8 cellular contexts compared by ENCODE assay signal in genomic region chr2:86194751-86195054, GRCh38. TPM values are rescaled to one million over a fixed set of nuclear protein-coding genes. Genes with fewer than 3 reads are reported as not detected.
DNase-seq lines count a peak whose midpoint lies in the region; ATAC-seq and TF ChIP-seq lines count a peak whose summit lies in the region.

No MANE protein-coding gene starts in this region.

- no peaks in the 10 kb centered on the region for H3K27me3 Mint-ChIP-seq in CD8-positive, alpha-beta T cell (ENCODE audit: low read depth)

- H3K9me3 ChIP-seq in CD8-positive, alpha-beta T cell (ENCODE audit: low read length) = no peaks in the 10 kb centered on the region
- H3K9me3 ChIP-seq in colonic mucosa (no peaks in the 10 kb centered on the region), aorta (ENCODE audit: control insufficient read depth, low read length) (no peaks in the 10 kb centered on the region)

- no peaks in the 10 kb centered on the region for H3K27me3 ChIP-seq in CD8-positive, alpha-beta T cell (ENCODE audit: insufficient read depth, low read length)
- H3K27me3 ChIP-seq in colonic mucosa (no peaks in the 10 kb centered on the region), aorta (ENCODE audit: control insufficient read depth in 1 of 2, insufficient read depth in 2 of 2, low read length in 1 of 2) (no peaks in the 10 kb centered on the region)

- intact Hi-C loops in CD8-positive, alpha-beta T cell (cut with DNase I, micrococcal nuclease) = loop anchor here (1.0 to 10.0 kb wide), 11 partner anchors 9 to 840 kb away; partner anchors contain the start of genes SH2D6 (in 2 of the 2), CAPG (in 1 of the 2), ELMOD3 (in 1 of the 2) and KDM3A (in 1 of the 2)
- intact Hi-C loops in colonic mucosa (cut with DNase I) = no loop called here
- intact Hi-C loops in aorta (cut with DNase I) = loop anchor here in 1 of 2 donors (5.0 kb wide), 2 partner anchors 248 to 577 kb away; partner anchors contain the start of genes KDM3A and USP39

- peak overlapping the region; percentile 98 for H3K4me3 ChIP-seq in CD8-positive, alpha-beta T cell (ENCODE audit: low read depth, low read length)
- H3K4me3 ChIP-seq in colonic mucosa (peak overlapping the region; percentile 96), aorta (ENCODE audit: low read length in 2 of 2) (peak overlapping the region; percentile 53 to 68)

- WGBS in aorta, 2 donors = 0% methylated on average over 17 of the region's 17 CpGs

- H3K36me3 Mint-ChIP-seq in CD8-positive, alpha-beta T cell = peaks cover 38% of the 10 kb centered on the region

- CTCF ChIA-PET in CD8-positive, alpha-beta T cell (lab: Charles Lee) = interaction anchor here (0.7 kb wide), 1 partner anchor 26 kb away, joined by 4 read pairs; no protein-coding TSS in a partner anchor

- no peak for ATAC-seq in CD8-positive, alpha-beta T cell
- no peak for ATAC-seq in aorta (ENCODE audit: low FRiP score)
- ATAC-seq in GM19395 (IDR thresholded peaks at IDR 0.05; ENCODE audit: unreplicated experiment) = no peak

- peaks cover 64% of the 10 kb centered on the region for H3K4me1 Mint-ChIP-seq in CD8-positive, alpha-beta T cell (ENCODE audit: low read depth)

- H3K4me1 ChIP-seq in CD8-positive, alpha-beta T cell (ENCODE audit: insufficient read depth, low read length) = peaks cover 37% of the 10 kb centered on the region
- H3K4me1 ChIP-seq in colonic mucosa = peaks cover 16% of the 10 kb centered on the region
- peaks cover 0 to 3% of the 10 kb centered on the region in 2 donors for H3K4me1 ChIP-seq in aorta (ENCODE audit: control insufficient read depth in 1 of 2, insufficient read depth in 2 of 2, low read length in 2 of 2)

- DNase-seq in CD8-positive, alpha-beta T cell = no peak
- DNase-seq in Kasumi-1 (lab: John Stamatoyannopoulos, UW) (peak; percentile 94 to 95), colonic mucosa (peak; percentile 97), middle frontal gyrus (ENCODE audit: extremely low spot score, low spot score) (peak; percentile 89), aorta (peak; percentile 98), UCSD-AML1 (lab: John Stamatoyannopoulos, UW; ENCODE audit: unreplicated experiment) (no peak), DMS53 (lab: John Stamatoyannopoulos, UW) (no peak)

- no peaks in the 10 kb centered on the region for H3K36me3 ChIP-seq in CD8-positive, alpha-beta T cell (ENCODE audit: insufficient read depth, low read length)
- H3K36me3 ChIP-seq in colonic mucosa = no peaks in the 10 kb centered on the region
- H3K36me3 ChIP-seq in aorta (ENCODE audit: control insufficient read depth in 1 of 2, insufficient read depth in 2 of 2, low read length in 1 of 2) = no peaks in the 10 kb centered on the region

- TF ChIP-seq CTCF in CD8-positive, alpha-beta T cell (IDR thresholded peaks at IDR 0.05) = no peak
- TF ChIP-seq CTCF in colonic mucosa (IDR thresholded peaks at IDR 0.05) = no peak

- no peaks in the 10 kb centered on the region for H3K9me3 Mint-ChIP-seq in CD8-positive, alpha-beta T cell

- POLR2A ChIA-PET in CD8-positive, alpha-beta T cell (lab: Charles Lee) = interaction anchor here (0.6 to 3.2 kb wide), 9 partner anchors 9 to 671 kb away, joined by 3 to 25 read pairs (median 4); partner anchors contain the start of genes KDM3A, MAT2A and PTCD3

- H3K27ac Mint-ChIP-seq in CD8-positive, alpha-beta T cell = peak overlapping the region; percentile 90

- peak overlapping the region; percentile 91 for H3K27ac ChIP-seq in CD8-positive, alpha-beta T cell (ENCODE audit: low read depth, low read length)
- peak overlapping the region; percentile 100 for H3K27ac ChIP-seq in colonic mucosa
- H3K27ac ChIP-seq in aorta (ENCODE audit: low read depth in 1 of 2, low read length in 2 of 2) = peak overlapping the region in 1 of 2 donors; percentile 59

- peak overlapping the region; percentile 46 to 93 for H3K9ac ChIP-seq in colonic mucosa (ENCODE audit: low read depth in 2 of 2, low read length in 2 of 2)

- peak overlapping the region; percentile 89 for H3K4me3 Mint-ChIP-seq in CD8-positive, alpha-beta T cell

RNA-seq across cellular contexts. Expression of gene IMMT, which starts 0.6 kb away (rescaled TPM):
- total RNA-seq in CD8-positive, alpha-beta T cell = 10 to 100 TPM; 34.3 to 35.8 TPM
- 100 to 1,000 TPM; 125 to 127 TPM for total RNA-seq in colonic mucosa
- total RNA-seq in aorta = 10 to 100 TPM; 68.4 to 81.2 TPM
- 10 to 100 TPM; 34.7 to 47.3 TPM for polyA plus RNA-seq in aorta

RNA-seq across cellular contexts. Expression of gene MRPL35, which starts 4.6 kb away (rescaled TPM):
- total RNA-seq in CD8-positive, alpha-beta T cell = 1 to 10 TPM; 6.7 to 7.0 TPM
- 10 to 100 TPM; 88.1 to 88.9 TPM for total RNA-seq in colonic mucosa
- total RNA-seq in aorta = 10 to 100 TPM; 21.2 to 22.4 TPM
- 10 to 100 TPM; 12.6 to 39.2 TPM for polyA plus RNA-seq in aorta

Comparison
In these comparisons a context has a peak if more than half of its experiments do, and no peak if none do; other contexts are left out.
1. DNase-seq: peak in Kasumi-1 (2 of 2), colonic mucosa (single experiment), middle frontal gyrus (single experiment) and aorta (2 of 2); none in CD8-positive, alpha-beta T cell (0 of 7), UCSD-AML1 (single experiment) and DMS53 (single experiment).
2. Peak in every context shown above with its lines, with median percentiles within 50 percentile points of each other: H3K4me3 ChIP-seq.